ENCODE assay signal across 18 cellular contexts in genomic region chr4:143300860-143301259, GRCh38. TPM values are rescaled to one million over a fixed set of nuclear protein-coding genes. Genes with fewer than 3 reads are reported as not detected.
DNase-seq lines count a peak whose midpoint lies in the region; ATAC-seq, FAIRE-seq and TF ChIP-seq lines count a peak whose summit lies in the region.
"Had no signal": no experiment of that assay in that cellular context is flagged by ENCODE, and none has a peak within 500 bp of the region (broad histone marks: within the 10 kb centered on the region; RNA-seq: fewer than 3 reads in every experiment).

No MANE protein-coding gene starts in this region.

- ATAC-seq in GM21786 (IDR thresholded peaks at IDR 0.05; ENCODE audit: unreplicated experiment) = no peak
- ATAC-seq in right cardiac atrium = no peak
- ATAC-seq in GM19351 (IDR thresholded peaks at IDR 0.05; ENCODE audit: unreplicated experiment) = no peak
- ATAC-seq: HepG2 had no signal

- H3K4me3 ChIP-seq in bronchial epithelial cell (ENCODE audit: low read depth, low read length) = no peak overlapping the region
- H3K4me3 ChIP-seq in keratinocyte (ENCODE audit: control insufficient read depth in 2 of 3, extremely low read depth in 1 of 3, insufficient read depth in 2 of 3, low read depth in 1 of 3, low read length in 3 of 3) = no peak overlapping the region
- no peak overlapping the region for H3K4me3 ChIP-seq in right cardiac atrium (ENCODE audit: low read length)

- no peaks in the 10 kb centered on the region for H4K20me1 ChIP-seq in keratinocyte (ENCODE audit: control insufficient read depth, extremely low read depth, insufficient read depth, low read length)

- H3K27me3 ChIP-seq in bronchial epithelial cell (ENCODE audit: control insufficient read depth, insufficient read depth, low read length) (no peaks in the 10 kb centered on the region), keratinocyte (ENCODE audit: control insufficient read depth, extremely low read depth, insufficient read depth, low read length) (no peaks in the 10 kb centered on the region), right cardiac atrium (ENCODE audit: control insufficient read depth, insufficient read depth) (no peaks in the 10 kb centered on the region)

- H3K4me1 ChIP-seq in keratinocyte (ENCODE audit: control insufficient read depth, extremely low read depth, insufficient read depth, low read length) (peaks cover 28% of the 10 kb centered on the region), right cardiac atrium (ENCODE audit: control insufficient read depth, insufficient read depth, low read length) (no peaks in the 10 kb centered on the region)
- H3K4me1 ChIP-seq: Caco-2 had no signal

- H3K9me3 ChIP-seq in keratinocyte (ENCODE audit: control insufficient read depth, low read depth, low read length) (no peaks in the 10 kb centered on the region), right cardiac atrium (ENCODE audit: control insufficient read depth, low read length) (no peaks in the 10 kb centered on the region)
- H3K9me3 ChIP-seq: Caco-2 had no signal

- CTCF ChIA-PET in RWPE1 (lab: Yijun Ruan, JAX) = interaction anchor here (0.6 kb wide), 1 partner anchor 101 kb away, joined by 4 read pairs; no protein-coding TSS in a partner anchor

- H3K4me2 ChIP-seq in keratinocyte (ENCODE audit: control insufficient read depth, extremely low read depth, insufficient read depth, low read depth, low read length) = peak overlapping the region; percentile 3

- WGBS in right cardiac atrium = 81% methylated on average over 2 of the region's 2 CpGs

- H3K9me1 ChIP-seq in keratinocyte (ENCODE audit: control insufficient read depth, extremely low read depth, insufficient read depth, low read length) = no peaks in the 10 kb centered on the region

- H3K9ac ChIP-seq in keratinocyte (ENCODE audit: control insufficient read depth, extremely low read depth, insufficient read depth, low read length) = no peak overlapping the region

- no peak for FAIRE-seq in bronchial epithelial cell (lab: Jason Lieb, UNC)
- peak; percentile 29 for FAIRE-seq in keratinocyte (lab: Jason Lieb, UNC)
- FAIRE-seq: A204.1, D721Med, G401.6, GM12891, GM19239, HepG2 had no signal

- peak; percentile 9 for DNase-seq in RWPE1 (ENCODE audit: low spot score)
- DNase-seq in bronchial epithelial cell (ENCODE audit: low read depth) = peak; percentile 89
- no peak for DNase-seq in keratinocyte (ENCODE audit: low read depth, low spot score)
- no peak for DNase-seq in right cardiac atrium
- DNase-seq: ACHN; Caco-2; CD4-positive, alpha-beta T cell; GOT3; H9 had no signal

- TF ChIP-seq CTCF in RWPE1 (conservative IDR thresholded peaks at IDR 0.05; ENCODE audit: low read depth) (no peak), bronchial epithelial cell (IDR thresholded peaks at IDR 0.05; ENCODE audit: insufficient read depth, low read length, severe bottlenecking) (no peak), keratinocyte (optimal IDR thresholded peaks at IDR 0.05 in 1 of 3, IDR thresholded peaks at IDR 0.05 in 1 of 3, conservative IDR thresholded peaks at IDR 0.05 in 1 of 3; ENCODE audit: extremely low read depth in 1 of 3, insufficient read depth in 2 of 3, low read length in 3 of 3) (no peak)

- dilution Hi-C loops in keratinocyte (cut with MboI; ENCODE audit: extremely low pct_ligation_motif_present, low sequenced_read_pairs) = no loop called here

- intact Hi-C loops in right cardiac atrium (cut with DNase I) = no loop called here

- H3K79me2 ChIP-seq in keratinocyte (ENCODE audit: control insufficient read depth, insufficient read depth, low read length) = no peaks in the 10 kb centered on the region

- H3K27ac ChIP-seq in RWPE1 = no peak overlapping the region
- H3K27ac ChIP-seq in keratinocyte (ENCODE audit: control insufficient read depth, insufficient read depth, low read length) = no peak overlapping the region
- H3K27ac ChIP-seq in right cardiac atrium (ENCODE audit: low read length) = no peak overlapping the region
- H3K27ac ChIP-seq: C4-2B had no signal

- H2AFZ ChIP-seq in keratinocyte (ENCODE audit: control insufficient read depth, low read length) = peak overlapping the region; percentile 59

- H3K36me3 ChIP-seq in bronchial epithelial cell (ENCODE audit: control insufficient read depth, insufficient read depth, low read length) (no peaks in the 10 kb centered on the region), keratinocyte (ENCODE audit: control insufficient read depth in 2 of 2, extremely low read depth in 1 of 2, insufficient read depth in 2 of 2, low read length in 2 of 2) (no peaks in the 10 kb centered on the region)

- POLR2A ChIA-PET in RWPE1 (lab: Yijun Ruan, JAX; ENCODE audit: low non-redundant PET) = interaction anchor here (0.6 kb wide), 1 partner anchor 13 kb away, joined by 3 read pairs; no protein-coding TSS in a partner anchor

RNA-seq across cellular contexts. Expression of gene GAB1, which starts 35.8 kb away (rescaled TPM):
- 5.0 and 10.8 TPM in 2 replicates for total RNA-seq in bronchial epithelial cell
- polyA plus RNA-seq in keratinocyte = 10.0 to 11.0 TPM (median 10.1 TPM) in 3 replicates
- 25.5 TPM for polyA plus RNA-seq in keratinocyte (2011; ENCODE audit: low read depth)
- 4.4 and 9.5 TPM in 2 replicates for polyA plus RNA-seq in keratinocyte (2011; cell fraction: cytosol; rRNA removed)
- polyA plus RNA-seq in keratinocyte (2011; cell fraction: nucleus; rRNA removed) = 17.9 and 22.6 TPM in 2 replicates
- polyA plus RNA-seq in keratinocyte (2012; ENCODE audit: low replicate concordance) = 5.8 and 13.5 TPM in 2 replicates
- 8.4 to 28.2 TPM (median 17.5 TPM) in 3 replicates for polyA minus RNA-seq in keratinocyte
- 9.4 TPM for polyA minus RNA-seq in keratinocyte (2011; cell fraction: cytosol; rRNA and poly(A)+ RNA removed)
- polyA minus RNA-seq in keratinocyte (2011; cell fraction: nucleus; rRNA and poly(A)+ RNA removed) = 21.0 and 38.9 TPM in 2 replicates
- 10 to 100 TPM; 46.8 to 73.4 (median 59.0) TPM for total RNA-seq in right cardiac atrium
- 11.0 TPM for polyA plus RNA-seq in right cardiac atrium

Comparison
In these comparisons a context has a peak if more than half of its experiments do, and no peak if none do; other contexts are left out.
1. DNase-seq: peak in RWPE1 (single experiment) and bronchial epithelial cell (single experiment); none in keratinocyte (single experiment) and right cardiac atrium (0 of 3).